1 cellular context compared by ENCODE assay signal in genomic region chr10:99358101-99358500, GRCh38.
TF ChIP-seq lines count a peak whose summit lies in the region.

No MANE protein-coding gene starts in this region.

TF ChIP-seq in IMR-90, 13 proteins besides CTCF, POLR2A, EP300 and RAD21 (continued from another document):
- TF ChIP-seq MXI1 (IDR thresholded peaks at IDR 0.05; ENCODE audit: borderline replicate concordance, low read depth, low read length) = no peak
- no peak for TF ChIP-seq MAZ (IDR thresholded peaks at IDR 0.05; ENCODE audit: borderline replicate concordance, low read depth, low read length)
- TF ChIP-seq RCOR1 (IDR thresholded peaks at IDR 0.05; ENCODE audit: insufficient replicate concordance, low read length) = no peak
- no peak for TF ChIP-seq USF2 (IDR thresholded peaks at IDR 0.05; ENCODE audit: low read depth, low read length)
- TF ChIP-seq BHLHE40 (IDR thresholded peaks at IDR 0.05; ENCODE audit: low read depth, low read length) = no peak
